In the genomic region with DNA sequence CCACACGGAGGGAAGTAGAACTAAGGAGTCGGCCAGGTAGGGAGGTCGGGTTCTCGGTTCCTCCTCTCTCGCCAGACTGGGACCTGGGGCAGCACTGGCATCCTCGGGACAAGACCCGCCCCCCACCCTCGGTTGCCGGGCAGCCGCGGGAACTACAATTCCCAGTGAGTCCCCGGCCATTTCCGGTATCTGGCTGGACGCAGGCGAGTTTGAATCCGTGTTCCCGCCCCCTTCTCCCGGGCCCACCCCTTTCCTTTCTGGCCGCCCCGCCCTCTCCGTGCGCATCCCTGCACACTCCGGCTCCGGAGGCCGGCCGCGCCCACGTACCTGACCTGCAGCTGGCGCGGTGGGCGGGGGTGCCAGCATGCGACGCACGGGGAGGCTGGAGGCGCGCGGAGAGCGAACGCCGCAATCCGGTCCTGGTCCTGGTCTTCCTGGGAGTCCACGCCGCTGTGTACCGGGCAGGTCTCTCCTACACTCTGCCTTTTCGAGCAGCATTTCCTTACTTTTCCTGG, we compare ENCODE assay signal across 8 cellular contexts. TPM values are rescaled to one million over a fixed set of nuclear protein-coding genes. Genes with fewer than 3 reads are reported as not detected.
DNase-seq lines count a peak whose midpoint lies in the region; ATAC-seq, FAIRE-seq and TF ChIP-seq lines count a peak whose summit lies in the region.

No MANE protein-coding gene starts in this region.

- H3K4me1 ChIP-seq in rectal smooth muscle tissue (ENCODE audit: control insufficient read depth, insufficient read depth, low read length), result no peaks in the 10 kb centered on the region

- peak; percentile 64 for DNase-seq in GM12892 (ENCODE audit: insufficient read length)
- DNase-seq in NCI-H146 treated with DMSO at 0.1 percent for 48 hours (lab: John Stamatoyannopoulos, UW; ENCODE audit: unreplicated experiment), result peak; percentile 74
- peak in 2 of 3 donors; percentile 43 to 46 for DNase-seq in T-helper 17 cell
- DNase-seq in astrocyte of the hippocampus (ENCODE audit: low read depth, low spot score), result peak; percentile 89
- DNase-seq in hippocampal formation (lab: John Stamatoyannopoulos, UW), result peak; percentile 56 to 73

- ATAC-seq in HG02840 (IDR thresholded peaks at IDR 0.05; ENCODE audit: low FRiP score, unreplicated experiment) (peak; percentile 55), T-helper 17 cell (peak; percentile 39), HG03469 (IDR thresholded peaks at IDR 0.05; ENCODE audit: unreplicated experiment) (no peak)

- H3K9me3 ChIP-seq in T-helper 17 cell (ENCODE audit: control insufficient read depth, low read length, poor library complexity, severe bottlenecking), result no peaks in the 10 kb centered on the region

- peak; percentile 85 for FAIRE-seq in GM12892 (lab: Jason Lieb, UNC)

- H3K27ac Mint-ChIP-seq in T-helper 17 cell, result peak overlapping the region; percentile 73

- peaks cover 10% of the 10 kb centered on the region for H3K4me1 Mint-ChIP-seq in T-helper 17 cell

- H3K36me3 ChIP-seq in rectal smooth muscle tissue (ENCODE audit: control insufficient read depth, insufficient read depth, low read length), result no peaks in the 10 kb centered on the region

- peak overlapping the region; percentile 29 for H3K27ac ChIP-seq in rectal smooth muscle tissue (ENCODE audit: low read depth, low read length)

- H3K36me3 Mint-ChIP-seq in T-helper 17 cell (ENCODE audit: low read depth), result no peaks in the 10 kb centered on the region

- H3K9ac ChIP-seq in rectal smooth muscle tissue (ENCODE audit: low read length), result no peak overlapping the region

- no peaks in the 10 kb centered on the region for H3K27me3 Mint-ChIP-seq in T-helper 17 cell

- H3K4me3 Mint-ChIP-seq in T-helper 17 cell, result peak overlapping the region; percentile 90

- TF ChIP-seq POLR2A in GM12892 (IDR thresholded peaks at IDR 0.05; ENCODE audit: low read depth, low read length), result peak; percentile 27; the same call in 1 of the 2 replicates

- H3K4me3 ChIP-seq in rectal smooth muscle tissue (ENCODE audit: low read length), result peak overlapping the region; percentile 64

- no peaks in the 10 kb centered on the region for H3K27me3 ChIP-seq in rectal smooth muscle tissue (ENCODE audit: control insufficient read depth, insufficient read depth, low read length)

RNA-seq across cellular contexts. Expression of a gene that starts 10.2 kb away (rescaled TPM):
- 1.2 TPM for polyA plus RNA-seq in GM12892 (2012; ENCODE audit: missing spikeins)
- 10 to 100 TPM; 12.5 to 12.8 TPM for total RNA-seq in T-helper 17 cell

RNA-seq across cellular contexts. Expression of a gene that starts 11.3 kb away (rescaled TPM):
- polyA plus RNA-seq in GM12892 (2012; ENCODE audit: missing spikeins), result not detected
- not detected for total RNA-seq in T-helper 17 cell
